Comparison of ENCODE assay signal across 8 cellular contexts in genomic region chr1:35769759-35770446, GRCh38. TPM values are rescaled to one million over a fixed set of nuclear protein-coding genes. Genes with fewer than 3 reads are reported as not detected.
DNase-seq lines count a peak whose midpoint lies in the region; ATAC-seq lines count a peak whose summit lies in the region.

CLSPN (minus strand) TSS chr1:35769978; CDS start chr1:35769870, 108 bp downstream.

- peaks cover 14% of the 10 kb centered on the region for H3K36me3 Mint-ChIP-seq in activated CD4-positive, alpha-beta T cell treated with anti-CD3 and anti-CD28 coated beads for 36 hours (ENCODE audit: low read depth)

- H3K4me3 Mint-ChIP-seq in activated CD4-positive, alpha-beta T cell treated with anti-CD3 and anti-CD28 coated beads for 36 hours = peak within 1 kb of the TSS; percentile 91

- H3K9me3 Mint-ChIP-seq in activated CD4-positive, alpha-beta T cell treated with anti-CD3 and anti-CD28 coated beads for 36 hours (ENCODE audit: low read depth) = no peaks in the 10 kb centered on the region

- POLR2A ChIA-PET in activated CD4-positive, alpha-beta T cell treated with anti-CD3 and anti-CD28 coated beads for 36 hours (lab: Charles Lee) = interaction anchor here (0.6 to 2.0 kb wide), 15 partner anchors 10 to 580 kb away, joined by 3 to 11 read pairs (median 4); partner anchors contain the start of gene AGO3

- intact Hi-C loops in activated CD4-positive, alpha-beta T cell treated with anti-CD3 and anti-CD28 coated beads for 36 hours (cut with DNase I, micrococcal nuclease) = loop anchor here (1.0 to 5.0 kb wide), 13 partner anchors 37 to 918 kb away; partner anchors contain the start of genes C1orf216 (in 2 of the 2), PSMB2 (in 2 of the 2), AGO1 (in 1 of the 2) and AGO3 (in 1 of the 2)

- H3K4me1 Mint-ChIP-seq in activated CD4-positive, alpha-beta T cell treated with anti-CD3 and anti-CD28 coated beads for 36 hours = peaks cover 6% of the 10 kb centered on the region

- no peaks in the 10 kb centered on the region for H3K27me3 Mint-ChIP-seq in activated CD4-positive, alpha-beta T cell treated with anti-CD3 and anti-CD28 coated beads for 36 hours

- DNase-seq in Ammon's horn (ENCODE audit: low spot score) (peak; percentile 96), GM19238 (ENCODE audit: insufficient read length, low spot score) (peak; percentile 95), NCI-H524 (lab: John Stamatoyannopoulos, UW) (peak; percentile 89 to 97), kidney tubule cell (ENCODE audit: low spot score) (peak; percentile 94)
- DNase-seq in activated CD4-positive, alpha-beta T cell treated with anti-CD3 and anti-CD28 coated beads for 36 hours = peak; percentile 98
- DNase-seq in stimulated activated CD4-positive, alpha-beta T cell treated with anti-CD3 and anti-CD28 coated beads, Interleukin-1b, Interleukin-23, amount 100 ng/mL, for 24 hours (ENCODE audit: low read depth in 4 of 4, low spot score in 1 of 4) = peak; percentile 88 to 97 (median 92)

- CTCF ChIA-PET in activated CD4-positive, alpha-beta T cell treated with anti-CD3 and anti-CD28 coated beads for 36 hours (lab: Charles Lee) = interaction anchor here (0.6 to 3.7 kb wide), 20 partner anchors 9 to 325 kb away, joined by 3 to 17 read pairs (median 4); partner anchors contain the start of gene AGO1

- ATAC-seq in HG03442 (IDR thresholded peaks at IDR 0.05; ENCODE audit: unreplicated experiment) = peak; percentile 83
- ATAC-seq in activated CD4-positive, alpha-beta T cell treated with anti-CD3 and anti-CD28 coated beads for 36 hours = peak; percentile 98

- peak within 1 kb of the TSS; percentile 54 for H3K27ac ChIP-seq in cingulate gyrus (ENCODE audit: low read depth, low read length)

- H3K27ac Mint-ChIP-seq in activated CD4-positive, alpha-beta T cell treated with anti-CD3 and anti-CD28 coated beads for 36 hours = peak within 1 kb of the TSS; percentile 97

RNA-seq across cellular contexts. Expression of gene CLSPN, which starts in this region (rescaled TPM):
- 10 to 100 TPM; 45.7 to 57.8 TPM for total RNA-seq in activated CD4-positive, alpha-beta T cell treated with anti-CD3 and anti-CD28 coated beads for 36 hours

Comparison
In these comparisons a context has a peak if more than half of its experiments do, and no peak if none do; other contexts are left out.
1. Peak in every context shown above with its lines: DNase-seq, ATAC-seq and H3K27ac ChIP-seq.